In the genomic region with DNA sequence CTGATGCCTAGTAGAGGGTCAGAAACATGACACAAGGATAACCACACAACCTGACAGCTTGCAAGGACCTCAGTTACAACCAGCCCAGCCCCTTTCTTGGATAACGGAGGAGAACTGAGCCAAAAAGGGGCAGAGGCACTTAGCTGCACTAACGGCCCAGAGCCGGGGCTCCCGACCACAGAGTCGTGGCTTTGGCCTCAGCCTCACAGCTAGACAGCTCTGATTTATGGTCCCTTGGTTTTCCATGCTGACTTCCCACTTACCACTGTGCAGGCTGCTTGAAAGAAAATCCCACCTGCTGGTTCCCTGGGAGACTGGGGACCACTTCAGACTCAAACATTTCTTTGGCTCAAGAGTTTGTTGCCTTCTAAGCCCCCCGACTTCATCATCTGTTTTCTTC, we compare ENCODE assay signal across 12 cellular contexts.
A peak's percentile ranks its signal among the peaks of the same experiment; 100 is the strongest.
DNase-seq lines count a peak whose midpoint lies in the region; TF ChIP-seq lines count a peak whose summit lies in the region.
"Had no signal": no experiment of that assay in that cellular context is flagged by ENCODE, and none has a peak within 500 bp of the region (broad histone marks: within the 10 kb centered on the region; RNA-seq: fewer than 3 reads in every experiment).

No MANE protein-coding gene starts in this region.

- H3K9me2 ChIP-seq in neural cell (ENCODE audit: insufficient read depth, low read length): no peaks in the 10 kb centered on the region

- H3K27ac ChIP-seq in neural cell (ENCODE audit: low read length): peak overlapping the region; percentile 52
- no peak overlapping the region for H3K27ac ChIP-seq in RWPE1
- no peak overlapping the region for H3K27ac ChIP-seq in smooth muscle cell (ENCODE audit: low read depth)
- H3K27ac ChIP-seq: BLaER1, PC-9 had no signal

- TF ChIP-seq RAD21 in neural cell (conservative IDR thresholded peaks at IDR 0.05): no peak

- CTCF ChIA-PET in RWPE1 (lab: Yijun Ruan, JAX): no interaction called here

- no peak for TF ChIP-seq CTCF in neural cell (IDR thresholded peaks at IDR 0.05; ENCODE audit: poor library complexity, severe bottlenecking)
- TF ChIP-seq CTCF in RWPE1 (conservative IDR thresholded peaks at IDR 0.05; ENCODE audit: low read depth): no peak
- no peak for TF ChIP-seq CTCF in smooth muscle cell (IDR thresholded peaks at IDR 0.05; ENCODE audit: borderline replicate concordance, insufficient read depth, poor library complexity, severe bottlenecking)

- no peaks in the 10 kb centered on the region for H3K9me3 ChIP-seq in neural cell (ENCODE audit: low read length)
- no peaks in the 10 kb centered on the region for H3K9me3 ChIP-seq in smooth muscle cell (replicated peaks; ENCODE audit: low read depth)
- H3K9me3 ChIP-seq: BLaER1 had no signal

- H3K79me2 ChIP-seq in neural cell (replicated peaks; ENCODE audit: insufficient read depth, low read length) (no peaks in the 10 kb centered on the region), smooth muscle cell (ENCODE audit: low read depth) (no peaks in the 10 kb centered on the region)

- H3K4me1 ChIP-seq in smooth muscle cell (ENCODE audit: low read depth): no peaks in the 10 kb centered on the region

- peak; percentile 63 for DNase-seq in GDM1 (lab: John Stamatoyannopoulos, UW)
- peak; percentile 35 for DNase-seq in NCI-H1092 (lab: John Stamatoyannopoulos, UW)
- DNase-seq in SHP77 (lab: John Stamatoyannopoulos, UW): peak; percentile 21 to 40
- DNase-seq in RWPE1 (ENCODE audit: low spot score): no peak
- no peak for DNase-seq in ACHN
- no peak for DNase-seq in smooth muscle cell (lab: John Stamatoyannopoulos, UW; ENCODE audit: unreplicated experiment)
- DNase-seq: DMS53, NCI-H187, NCI-H526, PC-9 had no signal

- H3K36me3 ChIP-seq in neural cell (ENCODE audit: insufficient read depth, low read length) (no peaks in the 10 kb centered on the region), smooth muscle cell (ENCODE audit: low read depth) (no peaks in the 10 kb centered on the region)
- H3K36me3 ChIP-seq: BLaER1 had no signal

- WGBS in smooth muscle cell (ENCODE audit: low lambda C conversion rate): 73% methylated on average over 6 of the region's 6 CpGs

- no peak for TF ChIP-seq EP300 in neural cell (conservative IDR thresholded peaks at IDR 0.05; ENCODE audit: poor library complexity, severe bottlenecking)

- H3F3A ChIP-seq in neural cell (ENCODE audit: insufficient read depth, low read length, poor library complexity, severe bottlenecking): no peaks in the 10 kb centered on the region
- H3F3A ChIP-seq in smooth muscle cell (ENCODE audit: low read depth): no peaks in the 10 kb centered on the region

- no peak overlapping the region for H2AFZ ChIP-seq in neural cell (ENCODE audit: low read depth, low read length)
- H2AFZ ChIP-seq in smooth muscle cell (ENCODE audit: low read depth): no peak overlapping the region
- H2AFZ ChIP-seq: PC-9 had no signal

- POLR2A ChIA-PET in RWPE1 (lab: Yijun Ruan, JAX; ENCODE audit: low non-redundant PET): no interaction called here

- H4K20me1 ChIP-seq in neural cell (ENCODE audit: insufficient read depth) (no peaks in the 10 kb centered on the region), smooth muscle cell (ENCODE audit: low read depth) (no peaks in the 10 kb centered on the region)
- H4K20me1 ChIP-seq: BLaER1 had no signal

- no peak overlapping the region for H3K9ac ChIP-seq in neural cell (ENCODE audit: low read length)
- H3K9ac ChIP-seq in smooth muscle cell (ENCODE audit: low read depth): no peak overlapping the region
- H3K9ac ChIP-seq: BLaER1 had no signal

- in situ Hi-C loops in ACHN (cut with HindIII; ENCODE audit: low pct_ligation_motif_present, low pct_unique_long_range_greater_than_20kb, low sequenced_read_pairs): no loop called here

- no peaks in the 10 kb centered on the region for H3K27me3 ChIP-seq in neural cell (ENCODE audit: insufficient read depth, low read depth, low read length)
- no peaks in the 10 kb centered on the region for H3K27me3 ChIP-seq in smooth muscle cell (ENCODE audit: low read depth)

- H3K4me3 ChIP-seq in neural cell (ENCODE audit: low read length) (no peak overlapping the region), smooth muscle cell (no peak overlapping the region)
- H3K4me3 ChIP-seq: BLaER1, PC-9 had no signal

- H3K4me2 ChIP-seq in neural cell (ENCODE audit: low read length) (no peak overlapping the region), smooth muscle cell (no peak overlapping the region)
- H3K4me2 ChIP-seq: BLaER1, PC-9 had no signal

TF ChIP-seq in neural cell, 6 proteins besides CTCF, POLR2A, EP300 and RAD21:
- TF ChIP-seq MXI1 (conservative IDR thresholded peaks at IDR 0.05; ENCODE audit: poor library complexity, severe bottlenecking): no peak
- TF ChIP-seq, protein P1, sequence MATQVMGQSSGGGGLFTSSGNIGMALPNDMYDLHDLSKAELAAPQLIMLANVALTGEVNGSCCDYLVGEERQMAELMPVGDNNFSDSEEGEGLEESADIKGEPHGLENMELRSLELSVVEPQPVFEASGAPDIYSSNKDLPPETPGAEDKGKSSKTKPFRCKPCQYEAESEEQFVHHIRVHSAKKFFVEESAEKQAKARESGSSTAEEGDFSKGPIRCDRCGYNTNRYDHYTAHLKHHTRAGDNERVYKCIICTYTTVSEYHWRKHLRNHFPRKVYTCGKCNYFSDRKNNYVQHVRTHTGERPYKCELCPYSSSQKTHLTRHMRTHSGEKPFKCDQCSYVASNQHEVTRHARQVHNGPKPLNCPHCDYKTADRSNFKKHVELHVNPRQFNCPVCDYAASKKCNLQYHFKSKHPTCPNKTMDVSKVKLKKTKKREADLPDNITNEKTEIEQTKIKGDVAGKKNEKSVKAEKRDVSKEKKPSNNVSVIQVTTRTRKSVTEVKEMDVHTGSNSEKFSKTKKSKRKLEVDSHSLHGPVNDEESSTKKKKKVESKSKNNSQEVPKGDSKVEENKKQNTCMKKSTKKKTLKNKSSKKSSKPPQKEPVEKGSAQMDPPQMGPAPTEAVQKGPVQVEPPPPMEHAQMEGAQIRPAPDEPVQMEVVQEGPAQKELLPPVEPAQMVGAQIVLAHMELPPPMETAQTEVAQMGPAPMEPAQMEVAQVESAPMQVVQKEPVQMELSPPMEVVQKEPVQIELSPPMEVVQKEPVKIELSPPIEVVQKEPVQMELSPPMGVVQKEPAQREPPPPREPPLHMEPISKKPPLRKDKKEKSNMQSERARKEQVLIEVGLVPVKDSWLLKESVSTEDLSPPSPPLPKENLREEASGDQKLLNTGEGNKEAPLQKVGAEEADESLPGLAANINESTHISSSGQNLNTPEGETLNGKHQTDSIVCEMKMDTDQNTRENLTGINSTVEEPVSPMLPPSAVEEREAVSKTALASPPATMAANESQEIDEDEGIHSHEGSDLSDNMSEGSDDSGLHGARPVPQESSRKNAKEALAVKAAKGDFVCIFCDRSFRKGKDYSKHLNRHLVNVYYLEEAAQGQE (IDR thresholded peaks at IDR 0.05; ENCODE audit: borderline replicate concordance): no peak
- no peak for TF ChIP-seq EZH2 (IDR thresholded peaks at IDR 0.05; ENCODE audit: borderline replicate concordance, insufficient read depth, low read length, poor library complexity, severe bottlenecking)
- TF ChIP-seq TAF1 (IDR thresholded peaks at IDR 0.05; ENCODE audit: low read depth): no peak
- TF ChIP-seq SMC3 (conservative IDR thresholded peaks at IDR 0.05; ENCODE audit: poor library complexity): no peak
- no peak for TF ChIP-seq POLR2AphosphoS5 (IDR thresholded peaks at IDR 0.05)

Comparison
In these comparisons a context has a peak if more than half of its experiments do, and no peak if none do; other contexts are left out.
1. DNase-seq: peak in GDM1 (single experiment), NCI-H1092 (single experiment) and SHP77 (2 of 2); none in RWPE1 (single experiment), ACHN (single experiment) and smooth muscle cell (single experiment).